ENCODE assay signal across 1 cellular context in the genomic region with DNA sequence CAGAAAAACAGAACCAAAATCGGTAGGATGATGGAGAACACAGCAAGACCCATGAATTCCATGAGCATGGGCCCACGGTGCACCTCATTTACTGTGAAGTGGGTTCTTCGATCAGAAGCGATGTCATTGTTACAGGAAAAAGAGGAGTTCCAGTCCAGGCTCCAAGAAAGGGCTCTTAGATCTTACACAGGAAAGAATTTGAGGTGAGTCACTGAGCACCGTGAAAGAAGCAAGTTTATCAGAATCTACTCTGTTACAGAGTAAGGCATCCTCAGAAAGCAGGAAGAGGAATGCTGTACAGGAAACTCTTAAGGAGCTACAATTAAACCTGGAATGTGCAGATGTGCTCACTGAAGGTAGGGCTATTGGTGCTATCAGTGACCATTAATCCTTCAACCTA.
TF ChIP-seq lines count a peak whose summit lies in the region.

No MANE protein-coding gene starts in this region.

TF ChIP-seq in endothelial cell of umbilical vein, 7 proteins besides CTCF, POLR2A, EP300 and RAD21:
- no peak for TF ChIP-seq MYC (IDR thresholded peaks at IDR 0.05; ENCODE audit: low read depth, low read length)
- TF ChIP-seq FOS (IDR thresholded peaks at IDR 0.05; ENCODE audit: borderline replicate concordance, insufficient read depth, low read length) = peak; percentile 24
